26 cellular contexts compared by ENCODE assay signal in genomic region chr11:79371152-79371551, GRCh38.
DNase-seq lines count a peak whose midpoint lies in the region; ATAC-seq and TF ChIP-seq lines count a peak whose summit lies in the region.
"Had no signal": no experiment of that assay in that cellular context is flagged by ENCODE, and none has a peak within 500 bp of the region (broad histone marks: within the 10 kb centered on the region; RNA-seq: fewer than 3 reads in every experiment).

No MANE protein-coding gene starts in this region.

- H3K4me3 ChIP-seq in H7 (ENCODE audit: insufficient read depth, low read depth, low read length): no peak overlapping the region
- no peak overlapping the region for H3K4me3 ChIP-seq in epithelial cell of proximal tubule (ENCODE audit: low read depth, low read length)
- H3K4me3 ChIP-seq in mesendoderm (ENCODE audit: low read length): no peak overlapping the region
- no peak overlapping the region for H3K4me3 ChIP-seq in aorta (ENCODE audit: low read length in 2 of 2)
- H3K4me3 ChIP-seq: body of pancreas, esophagus squamous epithelium, gastroesophageal sphincter, prostate gland had no signal

- no peak overlapping the region for H3K4me2 ChIP-seq in mesendoderm (ENCODE audit: low read length)
- H3K4me2 ChIP-seq: KMS-11 had no signal

- ATAC-seq in aorta (ENCODE audit: low FRiP score): no peak
- ATAC-seq: activated naive CD8-positive, alpha-beta T cell treated with anti-CD3 and anti-CD28 coated beads, Interleukin-2, amount 50 U/mL, for 24 hours; body of pancreas; gastroesophageal sphincter; left cardiac atrium had no signal

- intact Hi-C loops in aorta (cut with DNase I): no loop called here

- peak overlapping the region; percentile 77 for H3K56ac ChIP-seq in mesendoderm (ENCODE audit: low read length)

- H3K4me1 ChIP-seq in mesendoderm (ENCODE audit: control insufficient read depth, low read depth, low read length) (peaks cover 45% of the 10 kb centered on the region), aorta (ENCODE audit: control insufficient read depth in 1 of 2, insufficient read depth in 2 of 2, low read length in 2 of 2) (no peaks in the 10 kb centered on the region)
- H3K4me1 ChIP-seq: body of pancreas, gastroesophageal sphincter, prostate gland had no signal

- no peak overlapping the region for H4K8ac ChIP-seq in mesendoderm (ENCODE audit: low read depth, low read length)

- H2BK120ac ChIP-seq in mesendoderm (ENCODE audit: low read depth, low read length): peak overlapping the region; percentile 8

- peak overlapping the region; percentile 93 for H3K18ac ChIP-seq in mesendoderm (ENCODE audit: low read length)

- in situ Hi-C loops in GM13977 (cut with MboI; ENCODE audit: low pct_unique_long_range_greater_than_20kb, low sequenced_read_pairs, unreplicated experiment): no loop called here

- no peaks in the 10 kb centered on the region for H3K9me3 ChIP-seq in aorta (ENCODE audit: control insufficient read depth, low read length)
- H3K9me3 ChIP-seq: body of pancreas, esophagus squamous epithelium, gastroesophageal sphincter, prostate gland had no signal

- H3K36me3 ChIP-seq in H7 (replicated peaks; ENCODE audit: control insufficient read depth, insufficient read depth, low read length) (no peaks in the 10 kb centered on the region), mesendoderm (ENCODE audit: control insufficient read depth, insufficient read depth, low read length) (no peaks in the 10 kb centered on the region), aorta (ENCODE audit: control insufficient read depth in 1 of 2, insufficient read depth in 2 of 2, low read length in 1 of 2) (no peaks in the 10 kb centered on the region)
- H3K36me3 ChIP-seq: esophagus squamous epithelium, gastroesophageal sphincter, prostate gland had no signal

- no peak overlapping the region for H4K5ac ChIP-seq in mesendoderm (ENCODE audit: low read length)

- H3K27ac ChIP-seq in mesendoderm (ENCODE audit: low read depth, low read length) (peak overlapping the region; percentile 80), aorta (ENCODE audit: low read depth in 1 of 2, low read length in 2 of 2) (no peak overlapping the region)
- H3K27ac ChIP-seq: body of pancreas, esophagus squamous epithelium, gastroesophageal sphincter, KMS-11, prostate gland had no signal

- H3K79me2 ChIP-seq in mesendoderm (ENCODE audit: control insufficient read depth, insufficient read depth, low read length): peaks cover 18% of the 10 kb centered on the region

- peaks cover 14% of the 10 kb centered on the region for H3K79me1 ChIP-seq in mesendoderm (ENCODE audit: low read length)

- no CpG with 5 or more reads among the region's 1 CpG for WGBS in mesendoderm (ENCODE audit: extremely low coverage, insufficient coverage, low lambda C conversion rate)
- whole genome bisulfite sequencing in aorta, 2 donors: 48 to 53% methylated on average over 1 of the region's 1 CpG

- H2BK5ac ChIP-seq in mesendoderm (ENCODE audit: low read length): peak overlapping the region; percentile 97

- H3K9ac ChIP-seq in mesendoderm (ENCODE audit: low read length): peak overlapping the region; percentile 16
- H3K9ac ChIP-seq: KMS-11 had no signal

- no peak overlapping the region for H3K4ac ChIP-seq in mesendoderm (ENCODE audit: low read depth, low read length)

- H2AK5ac ChIP-seq in mesendoderm (ENCODE audit: low read length): peak overlapping the region; percentile 70

- H3K27me3 ChIP-seq in H7 (ENCODE audit: control insufficient read depth, insufficient read depth, low read length): no peaks in the 10 kb centered on the region
- H3K27me3 ChIP-seq in mesendoderm (ENCODE audit: insufficient read depth, low read length, poor library complexity): no peaks in the 10 kb centered on the region
- H3K27me3 ChIP-seq in aorta (ENCODE audit: control insufficient read depth in 1 of 2, insufficient read depth in 2 of 2, low read length in 1 of 2): no peaks in the 10 kb centered on the region
- H3K27me3 ChIP-seq: body of pancreas, gastroesophageal sphincter had no signal

- DNase-seq in H7: peak; percentile 32
- peak; percentile 47 for DNase-seq in RPMI7951 (ENCODE audit: low read depth)
- DNase-seq in epithelial cell of proximal tubule (ENCODE audit: low read depth): no peak
- DNase-seq in mesendoderm: peak; percentile 88
- DNase-seq in activated CD4-positive, alpha-beta T cell treated with anti-CD3 and anti-CD28 coated beads for 4 hours: no peak
- DNase-seq in aorta: no peak
- DNase-seq in activated CD4-positive, CD25-positive, alpha-beta regulatory T cell (lab: John Stamatoyannopoulos, UW): no peak
- DNase-seq in GM13977 (ENCODE audit: low spot score): no peak
- DNase-seq: activated CD4-positive, CD25-positive, alpha-beta regulatory T cell treated with anti-CD3 and anti-CD28 coated beads, Interleukin-2, amount 50 U/mL, for 72 hours; activated CD8-positive, alpha-beta memory T cell treated with anti-CD3 and anti-CD28 coated beads for 24 hours; activated gamma-delta T cell treated with Interleukin-2 at 50 U/mL for 16 hours; activated naive CD8-positive, alpha-beta T cell treated with anti-CD3 and anti-CD28 coated beads, Interleukin-2, amount 50 U/mL, for 24 hours; activated T-cell treated with anti-CD3 and anti-CD28 coated beads, Interleukin-2, amount 50 U/mL, for 24 hours; body of pancreas; CD4-positive, alpha-beta T cell; effector memory CD4-positive, alpha-beta T cell; esophagus squamous epithelium; left cardiac atrium; NCI-H1048; NCI-H187; NCI-H345; SHP77 treated with DMSO at 0.1 percent for 48 hours; SW 1271 had no signal

- H3K23ac ChIP-seq in mesendoderm (ENCODE audit: low read length): peak overlapping the region; percentile 32

- peak; percentile 37 for TF ChIP-seq CTCF in epithelial cell of proximal tubule (conservative IDR thresholded peaks at IDR 0.05; ENCODE audit: low read depth, low read length)
- TF ChIP-seq CTCF in GM13977 (IDR thresholded peaks at IDR 0.05; ENCODE audit: extremely low read depth, insufficient read depth, missing control alignments): no peak

- no peak overlapping the region for H2BK15ac ChIP-seq in mesendoderm (replicated peaks; ENCODE audit: low read depth)

Comparison
In these comparisons a context has a peak if more than half of its experiments do, and no peak if none do; other contexts are left out.
1. DNase-seq: peak in H7 (single experiment), RPMI7951 (single experiment) and mesendoderm (single experiment); none in epithelial cell of proximal tubule (single experiment), activated CD4-positive, alpha-beta T cell treated with anti-CD3 and anti-CD28 coated beads for 4 hours (0 of 2), aorta (0 of 2), activated CD4-positive, CD25-positive, alpha-beta regulatory T cell (0 of 4) and GM13977 (single experiment).